ENCODE assay signal across 1 cellular context in the genomic region with DNA sequence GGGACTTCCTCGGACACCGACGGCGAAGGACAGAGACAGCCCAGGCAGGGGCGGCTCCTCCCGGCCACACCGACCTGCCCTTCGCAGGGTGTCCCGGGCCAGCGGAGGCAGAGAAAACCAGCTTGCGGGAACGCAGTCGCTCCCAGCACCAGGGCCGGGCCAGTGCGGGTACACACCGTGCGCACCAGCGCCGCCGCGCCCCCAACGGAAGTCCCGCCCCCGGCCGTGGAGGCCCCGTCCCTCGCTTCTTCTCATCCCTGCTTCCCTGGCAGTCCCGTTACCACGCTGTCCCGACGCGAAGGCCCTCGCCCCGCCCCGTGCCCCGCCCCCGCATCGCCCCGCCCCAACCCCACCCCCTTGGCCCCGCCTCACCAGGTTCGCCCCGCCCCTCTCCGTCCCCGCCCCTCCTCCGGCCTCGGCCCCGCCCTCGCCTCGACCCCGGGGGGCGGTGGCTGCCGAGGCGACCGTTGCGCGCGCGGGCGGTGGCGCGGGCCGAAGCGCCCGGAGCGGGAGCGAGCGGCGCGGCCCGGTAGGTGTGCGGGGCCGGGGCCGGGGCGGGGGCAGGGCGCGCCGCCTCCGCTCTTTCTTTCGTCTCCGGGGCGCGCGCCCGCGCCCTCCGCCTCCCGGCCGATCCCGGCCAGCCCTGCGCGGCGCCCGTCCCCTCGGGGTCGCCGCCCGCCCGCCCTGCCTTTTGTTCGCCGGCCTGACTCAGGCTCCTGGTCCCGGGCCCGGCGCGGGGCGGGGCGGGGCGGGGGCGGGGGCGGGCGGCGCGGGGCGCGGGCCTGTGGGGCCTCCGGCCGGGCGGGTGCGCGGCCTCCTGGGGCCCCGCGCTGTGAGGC.
TF ChIP-seq lines count a peak whose summit lies in the region.

A gene with protein sequence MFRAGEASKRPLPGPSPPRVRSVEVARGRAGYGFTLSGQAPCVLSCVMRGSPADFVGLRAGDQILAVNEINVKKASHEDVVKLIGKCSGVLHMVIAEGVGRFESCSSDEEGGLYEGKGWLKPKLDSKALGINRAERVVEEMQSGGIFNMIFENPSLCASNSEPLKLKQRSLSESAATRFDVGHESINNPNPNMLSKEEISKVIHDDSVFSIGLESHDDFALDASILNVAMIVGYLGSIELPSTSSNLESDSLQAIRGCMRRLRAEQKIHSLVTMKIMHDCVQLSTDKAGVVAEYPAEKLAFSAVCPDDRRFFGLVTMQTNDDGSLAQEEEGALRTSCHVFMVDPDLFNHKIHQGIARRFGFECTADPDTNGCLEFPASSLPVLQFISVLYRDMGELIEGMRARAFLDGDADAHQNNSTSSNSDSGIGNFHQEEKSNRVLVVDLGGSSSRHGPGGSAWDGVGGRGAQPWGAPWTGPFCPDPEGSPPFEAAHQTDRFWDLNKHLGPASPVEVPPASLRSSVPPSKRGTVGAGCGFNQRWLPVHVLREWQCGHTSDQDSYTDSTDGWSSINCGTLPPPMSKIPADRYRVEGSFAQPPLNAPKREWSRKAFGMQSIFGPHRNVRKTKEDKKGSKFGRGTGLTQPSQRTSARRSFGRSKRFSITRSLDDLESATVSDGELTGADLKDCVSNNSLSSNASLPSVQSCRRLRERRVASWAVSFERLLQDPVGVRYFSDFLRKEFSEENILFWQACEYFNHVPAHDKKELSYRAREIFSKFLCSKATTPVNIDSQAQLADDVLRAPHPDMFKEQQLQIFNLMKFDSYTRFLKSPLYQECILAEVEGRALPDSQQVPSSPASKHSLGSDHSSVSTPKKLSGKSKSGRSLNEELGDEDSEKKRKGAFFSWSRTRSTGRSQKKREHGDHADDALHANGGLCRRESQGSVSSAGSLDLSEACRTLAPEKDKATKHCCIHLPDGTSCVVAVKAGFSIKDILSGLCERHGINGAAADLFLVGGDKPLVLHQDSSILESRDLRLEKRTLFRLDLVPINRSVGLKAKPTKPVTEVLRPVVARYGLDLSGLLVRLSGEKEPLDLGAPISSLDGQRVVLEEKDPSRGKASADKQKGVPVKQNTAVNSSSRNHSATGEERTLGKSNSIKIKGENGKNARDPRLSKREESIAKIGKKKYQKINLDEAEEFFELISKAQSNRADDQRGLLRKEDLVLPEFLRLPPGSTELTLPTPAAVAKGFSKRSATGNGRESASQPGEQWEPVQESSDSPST (N-terminal part only) (plus strand): TSS at position 451 of the 839 bp plus-strand sequence. CDS start 23,150 bp downstream, outside the sequence.

TF ChIP-seq in HepG2, 621 proteins besides CTCF, POLR2A, EP300 and RAD21 (continued from another document and continues in another):
- TF ChIP-seq, protein P1, sequence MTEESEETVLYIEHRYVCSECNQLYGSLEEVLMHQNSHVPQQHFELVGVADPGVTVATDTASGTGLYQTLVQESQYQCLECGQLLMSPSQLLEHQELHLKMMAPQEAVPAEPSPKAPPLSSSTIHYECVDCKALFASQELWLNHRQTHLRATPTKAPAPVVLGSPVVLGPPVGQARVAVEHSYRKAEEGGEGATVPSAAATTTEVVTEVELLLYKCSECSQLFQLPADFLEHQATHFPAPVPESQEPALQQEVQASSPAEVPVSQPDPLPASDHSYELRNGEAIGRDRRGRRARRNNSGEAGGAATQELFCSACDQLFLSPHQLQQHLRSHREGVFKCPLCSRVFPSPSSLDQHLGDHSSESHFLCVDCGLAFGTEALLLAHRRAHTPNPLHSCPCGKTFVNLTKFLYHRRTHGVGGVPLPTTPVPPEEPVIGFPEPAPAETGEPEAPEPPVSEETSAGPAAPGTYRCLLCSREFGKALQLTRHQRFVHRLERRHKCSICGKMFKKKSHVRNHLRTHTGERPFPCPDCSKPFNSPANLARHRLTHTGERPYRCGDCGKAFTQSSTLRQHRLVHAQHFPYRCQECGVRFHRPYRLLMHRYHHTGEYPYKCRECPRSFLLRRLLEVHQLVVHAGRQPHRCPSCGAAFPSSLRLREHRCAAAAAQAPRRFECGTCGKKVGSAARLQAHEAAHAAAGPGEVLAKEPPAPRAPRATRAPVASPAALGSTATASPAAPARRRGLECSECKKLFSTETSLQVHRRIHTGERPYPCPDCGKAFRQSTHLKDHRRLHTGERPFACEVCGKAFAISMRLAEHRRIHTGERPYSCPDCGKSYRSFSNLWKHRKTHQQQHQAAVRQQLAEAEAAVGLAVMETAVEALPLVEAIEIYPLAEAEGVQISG (CRISPR knock-in tag; IDR thresholded peaks at IDR 0.05) = peak; percentile 71
- no peak for TF ChIP-seq NFKB2 (CRISPR knock-in tag; IDR thresholded peaks at IDR 0.05; ENCODE audit: borderline replicate concordance)
- TF ChIP-seq, protein P2, sequence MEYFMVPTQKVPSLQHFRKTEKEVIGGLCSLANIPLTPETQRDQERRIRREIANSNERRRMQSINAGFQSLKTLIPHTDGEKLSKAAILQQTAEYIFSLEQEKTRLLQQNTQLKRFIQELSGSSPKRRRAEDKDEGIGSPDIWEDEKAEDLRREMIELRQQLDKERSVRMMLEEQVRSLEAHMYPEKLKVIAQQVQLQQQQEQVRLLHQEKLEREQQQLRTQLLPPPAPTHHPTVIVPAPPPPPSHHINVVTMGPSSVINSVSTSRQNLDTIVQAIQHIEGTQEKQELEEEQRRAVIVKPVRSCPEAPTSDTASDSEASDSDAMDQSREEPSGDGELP (IDR thresholded peaks at IDR 0.05; ENCODE audit: borderline replicate concordance, low read depth) = no peak
- TF ChIP-seq, protein P3, sequence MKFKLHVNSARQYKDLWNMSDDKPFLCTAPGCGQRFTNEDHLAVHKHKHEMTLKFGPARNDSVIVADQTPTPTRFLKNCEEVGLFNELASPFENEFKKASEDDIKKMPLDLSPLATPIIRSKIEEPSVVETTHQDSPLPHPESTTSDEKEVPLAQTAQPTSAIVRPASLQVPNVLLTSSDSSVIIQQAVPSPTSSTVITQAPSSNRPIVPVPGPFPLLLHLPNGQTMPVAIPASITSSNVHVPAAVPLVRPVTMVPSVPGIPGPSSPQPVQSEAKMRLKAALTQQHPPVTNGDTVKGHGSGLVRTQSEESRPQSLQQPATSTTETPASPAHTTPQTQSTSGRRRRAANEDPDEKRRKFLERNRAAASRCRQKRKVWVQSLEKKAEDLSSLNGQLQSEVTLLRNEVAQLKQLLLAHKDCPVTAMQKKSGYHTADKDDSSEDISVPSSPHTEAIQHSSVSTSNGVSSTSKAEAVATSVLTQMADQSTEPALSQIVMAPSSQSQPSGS (CRISPR knock-in tag; IDR thresholded peaks at IDR 0.05) = peak; percentile 57; the same call in 1 of the 2 replicates
- TF ChIP-seq TBL1XR1 (IDR thresholded peaks at IDR 0.05; ENCODE audit: borderline replicate concordance, low read length, partially characterized antibody) = no peak
- TF ChIP-seq, protein P4, sequence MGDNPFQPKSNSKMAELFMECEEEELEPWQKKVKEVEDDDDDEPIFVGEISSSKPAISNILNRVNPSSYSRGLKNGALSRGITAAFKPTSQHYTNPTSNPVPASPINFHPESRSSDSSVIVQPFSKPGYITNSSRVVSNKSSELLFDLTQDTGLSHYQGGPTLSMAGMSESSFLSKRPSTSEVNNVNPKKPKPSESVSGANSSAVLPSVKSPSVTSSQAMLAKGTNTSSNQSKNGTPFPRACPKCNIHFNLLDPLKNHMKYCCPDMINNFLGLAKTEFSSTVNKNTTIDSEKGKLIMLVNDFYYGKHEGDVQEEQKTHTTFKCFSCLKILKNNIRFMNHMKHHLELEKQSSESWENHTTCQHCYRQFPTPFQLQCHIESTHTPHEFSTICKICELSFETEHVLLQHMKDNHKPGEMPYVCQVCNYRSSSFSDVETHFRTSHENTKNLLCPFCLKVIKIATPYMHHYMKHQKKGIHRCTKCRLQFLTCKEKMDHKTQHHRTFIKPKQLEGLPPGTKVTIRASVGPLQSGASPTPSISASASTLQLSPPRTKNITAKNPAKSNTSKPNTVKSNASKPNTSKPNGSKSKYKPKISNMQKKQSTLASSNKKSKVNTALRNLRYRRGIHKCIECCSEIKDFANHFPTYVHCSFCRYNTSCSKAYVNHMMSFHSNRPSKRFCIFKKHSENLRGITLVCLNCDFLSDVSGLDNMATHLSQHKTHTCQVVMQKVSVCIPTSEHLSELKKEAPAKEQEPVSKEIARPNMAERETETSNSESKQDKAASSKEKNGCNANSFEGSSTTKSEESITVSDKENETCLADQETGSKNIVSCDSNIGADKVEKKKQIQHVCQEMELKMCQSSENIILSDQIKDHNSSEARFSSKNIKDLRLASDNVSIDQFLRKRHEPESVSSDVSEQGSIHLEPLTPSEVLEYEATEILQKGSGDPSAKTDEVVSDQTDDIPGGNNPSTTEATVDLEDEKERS (CRISPR knock-in tag; IDR thresholded peaks at IDR 0.05) = peak; percentile 68; the same call in 1 of the 2 replicates
- no peak for TF ChIP-seq MIXL1 (CRISPR knock-in tag; IDR thresholded peaks at IDR 0.05)
- TF ChIP-seq, protein P5, sequence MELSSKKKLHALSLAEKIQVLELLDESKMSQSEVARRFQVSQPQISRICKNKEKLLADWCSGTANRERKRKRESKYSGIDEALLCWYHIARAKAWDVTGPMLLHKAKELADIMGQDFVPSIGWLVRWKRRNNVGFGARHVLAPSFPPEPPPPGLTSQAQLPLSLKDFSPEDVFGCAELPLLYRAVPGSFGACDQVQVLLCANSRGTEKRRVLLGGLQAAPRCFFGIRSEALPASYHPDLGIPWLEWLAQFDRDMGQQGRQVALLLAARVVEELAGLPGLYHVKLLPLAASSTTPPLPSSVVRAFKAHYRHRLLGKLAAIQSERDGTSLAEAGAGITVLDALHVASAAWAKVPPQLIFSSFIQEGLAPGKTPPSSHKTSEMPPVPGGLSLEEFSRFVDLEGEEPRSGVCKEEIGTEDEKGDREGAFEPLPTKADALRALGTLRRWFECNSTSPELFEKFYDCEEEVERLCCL (CRISPR knock-in tag; IDR thresholded peaks at IDR 0.05; ENCODE audit: borderline replicate concordance) = 0 out of 2 replicates have a peak, but pooled peaks have one; percentile 37
- TF ChIP-seq, protein P6, sequence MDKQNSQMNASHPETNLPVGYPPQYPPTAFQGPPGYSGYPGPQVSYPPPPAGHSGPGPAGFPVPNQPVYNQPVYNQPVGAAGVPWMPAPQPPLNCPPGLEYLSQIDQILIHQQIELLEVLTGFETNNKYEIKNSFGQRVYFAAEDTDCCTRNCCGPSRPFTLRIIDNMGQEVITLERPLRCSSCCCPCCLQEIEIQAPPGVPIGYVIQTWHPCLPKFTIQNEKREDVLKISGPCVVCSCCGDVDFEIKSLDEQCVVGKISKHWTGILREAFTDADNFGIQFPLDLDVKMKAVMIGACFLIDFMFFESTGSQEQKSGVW (CRISPR knock-in tag; IDR thresholded peaks at IDR 0.05; ENCODE audit: borderline replicate concordance) = no peak
- peak; percentile 19; the same call in 1 of the 2 replicates for TF ChIP-seq ZNF614 (CRISPR knock-in tag; IDR thresholded peaks at IDR 0.05; ENCODE audit: borderline replicate concordance)
- TF ChIP-seq NFATC3 (CRISPR knock-in tag; IDR thresholded peaks at IDR 0.05) = no peak
- no peak for TF ChIP-seq ZNF781 (CRISPR knock-in tag; IDR thresholded peaks at IDR 0.05; ENCODE audit: borderline replicate concordance, not compliant biosample characterization)
- TF ChIP-seq ZNF777 (CRISPR knock-in tag; IDR thresholded peaks at IDR 0.05) = peak; percentile 89
- TF ChIP-seq TAF1 (CRISPR knock-in tag; IDR thresholded peaks at IDR 0.05) = peak; percentile 74
- TF ChIP-seq SRSF1 (optimal IDR thresholded peaks at IDR 0.05; ENCODE audit: low read depth, low read length) = no peak
- TF ChIP-seq NFE2 (CRISPR knock-in tag; IDR thresholded peaks at IDR 0.05) = no peak
- TF ChIP-seq CHCHD3 (CRISPR knock-in tag; IDR thresholded peaks at IDR 0.05) = no peak
- TF ChIP-seq BRD4 (CRISPR knock-in tag; IDR thresholded peaks at IDR 0.05) = peak; percentile 36; the same call in 1 of the 2 replicates
- TF ChIP-seq ZNF780A (CRISPR knock-in tag; IDR thresholded peaks at IDR 0.05) = no peak
- peak; percentile 87; the same call in 1 of the 2 replicates for TF ChIP-seq GZF1 (CRISPR knock-in tag; IDR thresholded peaks at IDR 0.05)
- peak; percentile 79 for TF ChIP-seq HNRNPLL (IDR thresholded peaks at IDR 0.05; ENCODE audit: low read depth, low read length, poor library complexity, severe bottlenecking)
- no peak for TF ChIP-seq CEBPG (CRISPR knock-in tag; IDR thresholded peaks at IDR 0.05)
- no peak for TF ChIP-seq ZFP36 (IDR thresholded peaks at IDR 0.05; ENCODE audit: borderline replicate concordance, low read depth, low read length, partially characterized antibody)
- TF ChIP-seq DNMT3B (CRISPR knock-in tag; conservative IDR thresholded peaks at IDR 0.05) = no peak
- no peak for TF ChIP-seq GTF3A (CRISPR knock-in tag; conservative IDR thresholded peaks at IDR 0.05)
- TF ChIP-seq ZBTB3 (CRISPR knock-in tag; IDR thresholded peaks at IDR 0.05; ENCODE audit: borderline replicate concordance, low read depth) = no peak
- no peak for TF ChIP-seq ZNF607 (CRISPR knock-in tag; IDR thresholded peaks at IDR 0.05; ENCODE audit: borderline replicate concordance)
- no peak for TF ChIP-seq RAD51 (IDR thresholded peaks at IDR 0.05; ENCODE audit: borderline replicate concordance)
- TF ChIP-seq ZNF792 (CRISPR knock-in tag; IDR thresholded peaks at IDR 0.05) = no peak
- TF ChIP-seq BCL6 (CRISPR knock-in tag; IDR thresholded peaks at IDR 0.05) = no peak
- TF ChIP-seq FOXK1 (CRISPR knock-in tag; IDR thresholded peaks at IDR 0.05; ENCODE audit: borderline replicate concordance, low read depth) = no peak
- TF ChIP-seq, protein P7, sequence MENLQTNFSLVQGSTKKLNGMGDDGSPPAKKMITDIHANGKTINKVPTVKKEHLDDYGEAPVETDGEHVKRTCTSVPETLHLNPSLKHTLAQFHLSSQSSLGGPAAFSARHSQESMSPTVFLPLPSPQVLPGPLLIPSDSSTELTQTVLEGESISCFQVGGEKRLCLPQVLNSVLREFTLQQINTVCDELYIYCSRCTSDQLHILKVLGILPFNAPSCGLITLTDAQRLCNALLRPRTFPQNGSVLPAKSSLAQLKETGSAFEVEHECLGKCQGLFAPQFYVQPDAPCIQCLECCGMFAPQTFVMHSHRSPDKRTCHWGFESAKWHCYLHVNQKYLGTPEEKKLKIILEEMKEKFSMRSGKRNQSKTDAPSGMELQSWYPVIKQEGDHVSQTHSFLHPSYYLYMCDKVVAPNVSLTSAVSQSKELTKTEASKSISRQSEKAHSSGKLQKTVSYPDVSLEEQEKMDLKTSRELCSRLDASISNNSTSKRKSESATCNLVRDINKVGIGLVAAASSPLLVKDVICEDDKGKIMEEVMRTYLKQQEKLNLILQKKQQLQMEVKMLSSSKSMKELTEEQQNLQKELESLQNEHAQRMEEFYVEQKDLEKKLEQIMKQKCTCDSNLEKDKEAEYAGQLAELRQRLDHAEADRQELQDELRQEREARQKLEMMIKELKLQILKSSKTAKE (CRISPR knock-in tag; IDR thresholded peaks at IDR 0.05; ENCODE audit: borderline replicate concordance) = no peak
- TF ChIP-seq, protein P8, sequence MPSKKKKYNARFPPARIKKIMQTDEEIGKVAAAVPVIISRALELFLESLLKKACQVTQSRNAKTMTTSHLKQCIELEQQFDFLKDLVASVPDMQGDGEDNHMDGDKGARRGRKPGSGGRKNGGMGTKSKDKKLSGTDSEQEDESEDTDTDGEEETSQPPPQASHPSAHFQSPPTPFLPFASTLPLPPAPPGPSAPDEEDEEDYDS (CRISPR knock-in tag; IDR thresholded peaks at IDR 0.05) = no peak
- TF ChIP-seq U2AF2 (IDR thresholded peaks at IDR 0.05; ENCODE audit: low read depth, low read length) = no peak
- no peak for TF ChIP-seq ZNF747 (CRISPR knock-in tag; IDR thresholded peaks at IDR 0.05; ENCODE audit: borderline replicate concordance)
- TF ChIP-seq FOXM1 (CRISPR knock-in tag; IDR thresholded peaks at IDR 0.05) = no peak
